1 cellular context compared by ENCODE assay signal in the genomic region with DNA sequence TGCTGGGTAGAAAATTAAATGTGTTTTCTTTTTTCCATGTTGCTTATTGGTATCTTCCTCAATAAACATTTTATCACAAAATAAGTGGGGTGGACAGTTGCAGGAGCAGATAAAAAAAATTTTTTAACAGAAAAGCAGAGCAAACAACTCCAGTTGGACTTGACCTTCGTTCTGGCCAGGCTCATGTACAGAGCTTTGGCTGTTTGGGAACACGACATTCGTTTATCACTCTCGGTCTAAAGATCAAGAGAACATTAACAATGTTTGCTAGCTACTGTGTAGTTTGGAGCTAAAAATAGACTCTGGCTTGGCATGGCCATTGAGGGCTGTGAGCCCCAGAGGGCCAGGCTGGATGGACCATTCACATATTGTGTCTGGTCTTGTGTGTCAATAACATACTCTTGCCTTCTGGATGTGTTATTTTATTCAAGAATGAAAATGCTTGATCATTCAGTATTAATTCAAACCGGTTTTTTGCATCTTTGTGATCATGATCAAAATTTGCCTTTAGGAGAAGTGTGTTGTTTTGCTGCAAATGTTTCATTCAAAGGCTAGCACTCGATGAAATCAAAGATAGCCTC.
A peak's percentile ranks its signal among the peaks of the same experiment; 100 is the strongest.
TF ChIP-seq lines count a peak whose summit lies in the region.

No MANE protein-coding gene starts in this region.

TF ChIP-seq in HepG2, 621 proteins besides CTCF, POLR2A, EP300 and RAD21 (continued from another document):
- TF ChIP-seq, protein P1, sequence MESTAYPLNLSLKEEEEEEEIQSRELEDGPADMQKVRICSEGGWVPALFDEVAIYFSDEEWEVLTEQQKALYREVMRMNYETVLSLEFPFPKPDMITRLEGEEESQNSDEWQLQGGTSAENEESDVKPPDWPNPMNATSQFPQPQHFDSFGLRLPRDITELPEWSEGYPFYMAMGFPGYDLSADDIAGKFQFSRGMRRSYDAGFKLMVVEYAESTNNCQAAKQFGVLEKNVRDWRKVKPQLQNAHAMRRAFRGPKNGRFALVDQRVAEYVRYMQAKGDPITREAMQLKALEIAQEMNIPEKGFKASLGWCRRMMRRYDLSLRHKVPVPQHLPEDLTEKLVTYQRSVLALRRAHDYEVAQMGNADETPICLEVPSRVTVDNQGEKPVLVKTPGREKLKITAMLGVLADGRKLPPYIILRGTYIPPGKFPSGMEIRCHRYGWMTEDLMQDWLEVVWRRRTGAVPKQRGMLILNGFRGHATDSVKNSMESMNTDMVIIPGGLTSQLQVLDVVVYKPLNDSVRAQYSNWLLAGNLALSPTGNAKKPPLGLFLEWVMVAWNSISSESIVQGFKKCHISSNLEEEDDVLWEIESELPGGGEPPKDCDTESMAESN (CRISPR knock-in tag; conservative IDR thresholded peaks at IDR 0.05): peak; percentile 68; the same call in 1 of the 2 replicates
- peak; percentile 99 for TF ChIP-seq NCOR1 (IDR thresholded peaks at IDR 0.05; ENCODE audit: borderline replicate concordance, low read length)
- peak; percentile 53; the same call in 1 of the 2 replicates for TF ChIP-seq KLF12 (CRISPR knock-in tag; IDR thresholded peaks at IDR 0.05; ENCODE audit: borderline replicate concordance)
- TF ChIP-seq ZNF282 (IDR thresholded peaks at IDR 0.05; ENCODE audit: partially characterized antibody): no peak
- TF ChIP-seq RARA (CRISPR knock-in tag; IDR thresholded peaks at IDR 0.05): peak; percentile 98
- TF ChIP-seq, protein P2, sequence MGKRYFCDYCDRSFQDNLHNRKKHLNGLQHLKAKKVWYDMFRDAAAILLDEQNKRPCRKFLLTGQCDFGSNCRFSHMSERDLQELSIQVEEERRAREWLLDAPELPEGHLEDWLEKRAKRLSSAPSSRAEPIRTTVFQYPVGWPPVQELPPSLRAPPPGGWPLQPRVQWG (CRISPR knock-in tag; IDR thresholded peaks at IDR 0.05; ENCODE audit: borderline replicate concordance, low read depth): no peak
- TF ChIP-seq EED (CRISPR knock-in tag; IDR thresholded peaks at IDR 0.05): no peak
- TF ChIP-seq, protein P3, sequence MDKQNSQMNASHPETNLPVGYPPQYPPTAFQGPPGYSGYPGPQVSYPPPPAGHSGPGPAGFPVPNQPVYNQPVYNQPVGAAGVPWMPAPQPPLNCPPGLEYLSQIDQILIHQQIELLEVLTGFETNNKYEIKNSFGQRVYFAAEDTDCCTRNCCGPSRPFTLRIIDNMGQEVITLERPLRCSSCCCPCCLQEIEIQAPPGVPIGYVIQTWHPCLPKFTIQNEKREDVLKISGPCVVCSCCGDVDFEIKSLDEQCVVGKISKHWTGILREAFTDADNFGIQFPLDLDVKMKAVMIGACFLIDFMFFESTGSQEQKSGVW (CRISPR knock-in tag; IDR thresholded peaks at IDR 0.05; ENCODE audit: borderline replicate concordance): no peak
- TF ChIP-seq SIN3B (IDR thresholded peaks at IDR 0.05; ENCODE audit: low read length): no peak; the same call in 1 of the 2 replicates
- TF ChIP-seq BRCA1 (CRISPR knock-in tag; IDR thresholded peaks at IDR 0.05): no peak
- TF ChIP-seq HMG20A (CRISPR knock-in tag; IDR thresholded peaks at IDR 0.05; ENCODE audit: borderline replicate concordance): peak; percentile 97
- peak; percentile 42; the same call in 1 of the 2 replicates for TF ChIP-seq FOXP1 (IDR thresholded peaks at IDR 0.05)
- peak; percentile 95 for TF ChIP-seq FOXP1 (CRISPR knock-in tag; IDR thresholded peaks at IDR 0.05)
- TF ChIP-seq DNMT3B (CRISPR knock-in tag; conservative IDR thresholded peaks at IDR 0.05): peak; percentile 38; the same call in 1 of the 2 replicates
- no peak for TF ChIP-seq ZNF496 (CRISPR knock-in tag; IDR thresholded peaks at IDR 0.05; ENCODE audit: insufficient replicate concordance)
- TF ChIP-seq, protein P4, sequence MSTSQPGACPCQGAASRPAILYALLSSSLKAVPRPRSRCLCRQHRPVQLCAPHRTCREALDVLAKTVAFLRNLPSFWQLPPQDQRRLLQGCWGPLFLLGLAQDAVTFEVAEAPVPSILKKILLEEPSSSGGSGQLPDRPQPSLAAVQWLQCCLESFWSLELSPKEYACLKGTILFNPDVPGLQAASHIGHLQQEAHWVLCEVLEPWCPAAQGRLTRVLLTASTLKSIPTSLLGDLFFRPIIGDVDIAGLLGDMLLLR (CRISPR knock-in tag; IDR thresholded peaks at IDR 0.05): no peak
- TF ChIP-seq, protein P5, sequence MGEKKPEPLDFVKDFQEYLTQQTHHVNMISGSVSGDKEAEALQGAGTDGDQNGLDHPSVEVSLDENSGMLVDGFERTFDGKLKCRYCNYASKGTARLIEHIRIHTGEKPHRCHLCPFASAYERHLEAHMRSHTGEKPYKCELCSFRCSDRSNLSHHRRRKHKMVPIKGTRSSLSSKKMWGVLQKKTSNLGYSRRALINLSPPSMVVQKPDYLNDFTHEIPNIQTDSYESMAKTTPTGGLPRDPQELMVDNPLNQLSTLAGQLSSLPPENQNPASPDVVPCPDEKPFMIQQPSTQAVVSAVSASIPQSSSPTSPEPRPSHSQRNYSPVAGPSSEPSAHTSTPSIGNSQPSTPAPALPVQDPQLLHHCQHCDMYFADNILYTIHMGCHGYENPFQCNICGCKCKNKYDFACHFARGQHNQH (CRISPR knock-in tag; IDR thresholded peaks at IDR 0.05): peak; percentile 99; the same call in 1 of the 2 replicates
- TF ChIP-seq RXRB (CRISPR knock-in tag; IDR thresholded peaks at IDR 0.05; ENCODE audit: borderline replicate concordance): peak; percentile 98
- TF ChIP-seq, protein P6, sequence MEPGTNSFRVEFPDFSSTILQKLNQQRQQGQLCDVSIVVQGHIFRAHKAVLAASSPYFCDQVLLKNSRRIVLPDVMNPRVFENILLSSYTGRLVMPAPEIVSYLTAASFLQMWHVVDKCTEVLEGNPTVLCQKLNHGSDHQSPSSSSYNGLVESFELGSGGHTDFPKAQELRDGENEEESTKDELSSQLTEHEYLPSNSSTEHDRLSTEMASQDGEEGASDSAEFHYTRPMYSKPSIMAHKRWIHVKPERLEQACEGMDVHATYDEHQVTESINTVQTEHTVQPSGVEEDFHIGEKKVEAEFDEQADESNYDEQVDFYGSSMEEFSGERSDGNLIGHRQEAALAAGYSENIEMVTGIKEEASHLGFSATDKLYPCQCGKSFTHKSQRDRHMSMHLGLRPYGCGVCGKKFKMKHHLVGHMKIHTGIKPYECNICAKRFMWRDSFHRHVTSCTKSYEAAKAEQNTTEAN (CRISPR knock-in tag; conservative IDR thresholded peaks at IDR 0.05): peak; percentile 67; the same call in 1 of the 2 replicates
- TF ChIP-seq, protein P7, sequence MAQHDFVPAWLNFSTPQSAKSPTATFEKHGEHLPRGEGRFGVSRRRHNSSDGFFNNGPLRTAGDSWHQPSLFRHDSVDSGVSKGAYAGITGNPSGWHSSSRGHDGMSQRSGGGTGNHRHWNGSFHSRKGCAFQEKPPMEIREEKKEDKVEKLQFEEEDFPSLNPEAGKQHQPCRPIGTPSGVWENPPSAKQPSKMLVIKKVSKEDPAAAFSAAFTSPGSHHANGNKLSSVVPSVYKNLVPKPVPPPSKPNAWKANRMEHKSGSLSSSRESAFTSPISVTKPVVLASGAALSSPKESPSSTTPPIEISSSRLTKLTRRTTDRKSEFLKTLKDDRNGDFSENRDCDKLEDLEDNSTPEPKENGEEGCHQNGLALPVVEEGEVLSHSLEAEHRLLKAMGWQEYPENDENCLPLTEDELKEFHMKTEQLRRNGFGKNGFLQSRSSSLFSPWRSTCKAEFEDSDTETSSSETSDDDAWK (CRISPR knock-in tag; IDR thresholded peaks at IDR 0.05): no peak
